ENCODE assay signal across 9 cellular contexts in the genomic region with DNA sequence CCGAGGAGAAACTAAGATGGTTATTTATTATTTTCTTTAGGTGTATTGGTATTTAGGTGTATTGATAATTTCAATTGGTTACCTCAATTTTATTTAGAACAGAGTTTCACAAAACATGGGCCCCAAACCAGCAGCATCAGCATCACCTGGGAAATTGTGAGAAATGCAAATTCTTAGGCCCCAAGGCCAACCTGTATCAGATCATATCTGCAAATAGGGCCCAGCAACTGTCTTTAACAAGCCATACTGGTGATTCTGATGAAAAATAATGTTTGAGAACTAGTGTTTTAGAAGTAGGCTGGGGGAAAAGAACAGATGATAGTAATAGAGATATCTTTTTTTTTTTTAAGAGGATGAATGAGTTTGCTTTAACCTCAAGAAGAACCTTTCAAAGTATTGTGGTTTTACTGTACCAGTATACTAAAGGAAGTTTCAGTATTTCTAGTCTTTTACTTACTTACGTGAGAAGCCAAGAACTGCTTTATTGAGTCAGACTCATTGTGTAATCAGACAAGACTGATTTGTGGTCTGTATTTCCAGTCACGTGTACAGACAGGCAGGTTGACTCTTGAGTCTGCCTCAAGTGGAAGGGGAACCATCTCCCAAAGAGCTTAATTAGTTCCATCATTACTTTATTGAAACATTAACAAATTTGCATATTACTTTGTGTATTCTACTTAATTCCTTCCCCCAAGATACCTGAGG.
DNase-seq lines count a peak whose midpoint lies in the region; ATAC-seq and TF ChIP-seq lines count a peak whose summit lies in the region.
"Had no signal": no experiment of that assay in that cellular context is flagged by ENCODE, and none has a peak within 500 bp of the region (broad histone marks: within the 10 kb centered on the region; RNA-seq: fewer than 3 reads in every experiment).

No MANE protein-coding gene starts in this region.

- no peak for TF ChIP-seq RAD21 in Ishikawa (IDR thresholded peaks at IDR 0.05; ENCODE audit: low read depth)

- H2AFZ ChIP-seq in neural progenitor cell (replicated peaks): no peak overlapping the region

- H3K4me3 ChIP-seq in neural progenitor cell (no peak overlapping the region), thyroid gland (replicated peaks in 1 of 3) (no peak overlapping the region)

- H3K79me2 ChIP-seq in neural progenitor cell (ENCODE audit: low read depth): no peaks in the 10 kb centered on the region

- H3K9me3 Mint-ChIP-seq in neural progenitor cell: peaks cover 2% of the 10 kb centered on the region
- H3K9me3 Mint-ChIP-seq: stimulated activated naive CD8-positive, alpha-beta T cell treated with anti-CD3 and anti-CD28 coated beads, Interleukin-15, Interleukin-2, amounts not matched to agents 100 ng/mL and 50 ng/mL, for 24 hours had no signal

- no peaks in the 10 kb centered on the region for H3K4me1 Mint-ChIP-seq in neural progenitor cell

- ATAC-seq in GM18498 (IDR thresholded peaks at IDR 0.05; ENCODE audit: unreplicated experiment) (peak; percentile 92), GM21576 (IDR thresholded peaks at IDR 0.05; ENCODE audit: unreplicated experiment) (peak; percentile 99), left ventricle myocardium superior (no peak)

- H3K27me3 ChIP-seq in neural progenitor cell: no peaks in the 10 kb centered on the region
- H3K27me3 ChIP-seq in thyroid gland: no peaks in the 10 kb centered on the region

- no peak overlapping the region for H3K9ac ChIP-seq in neural progenitor cell

- no peaks in the 10 kb centered on the region for H4K20me1 ChIP-seq in neural progenitor cell (ENCODE audit: low read depth)

- no peak for TF ChIP-seq EP300 in Ishikawa (IDR thresholded peaks at IDR 0.05; ENCODE audit: borderline replicate concordance)

- peak; percentile 97 for DNase-seq in amniotic epithelial cell (ENCODE audit: low read depth)
- DNase-seq in neural progenitor cell (ENCODE audit: low spot score): no peak
- DNase-seq in thyroid gland: no peak
- DNase-seq in ACHN: no peak
- DNase-seq in left ventricle myocardium superior: no peak

- no peak overlapping the region for H3K4me3 Mint-ChIP-seq in neural progenitor cell
- H3K4me3 Mint-ChIP-seq: stimulated activated naive CD8-positive, alpha-beta T cell treated with anti-CD3 and anti-CD28 coated beads, Interleukin-15, Interleukin-2, amounts not matched to agents 100 ng/mL and 50 ng/mL, for 24 hours had no signal

- no peaks in the 10 kb centered on the region for H3K4me1 ChIP-seq in neural progenitor cell
- H3K4me1 ChIP-seq in thyroid gland: no peaks in the 10 kb centered on the region

- H3F3A ChIP-seq in neural progenitor cell (ENCODE audit: low read depth): no peaks in the 10 kb centered on the region

- TF ChIP-seq CTCF in neural progenitor cell (IDR thresholded peaks at IDR 0.05) (no peak), thyroid gland (IDR thresholded peaks at IDR 0.05) (no peak)

- H3K36me3 Mint-ChIP-seq in neural progenitor cell: no peaks in the 10 kb centered on the region

- no peaks in the 10 kb centered on the region for H3K27me3 Mint-ChIP-seq in neural progenitor cell (ENCODE audit: insufficient read depth, low read depth)

- in situ Hi-C loops in ACHN (cut with HindIII; ENCODE audit: low pct_ligation_motif_present, low pct_unique_long_range_greater_than_20kb, low sequenced_read_pairs): no loop called here

- H3K36me3 ChIP-seq in neural progenitor cell (no peaks in the 10 kb centered on the region), thyroid gland (no peaks in the 10 kb centered on the region)

- H3K27ac ChIP-seq in neural progenitor cell (no peak overlapping the region), thyroid gland (no peak overlapping the region)

- intact Hi-C loops in thyroid gland (cut with DNase I) (no loop called here), left ventricle myocardium superior (cut with micrococcal nuclease) (no loop called here)

- no peaks in the 10 kb centered on the region for H3K9me3 ChIP-seq in neural progenitor cell (ENCODE audit: low read depth)
- H3K9me3 ChIP-seq in thyroid gland: no peaks in the 10 kb centered on the region

- TF ChIP-seq POLR2A in thyroid gland (IDR thresholded peaks at IDR 0.05): no peak

- WGBS in thyroid gland, 2 donors: 67 to 72% methylated on average over 3 of the region's 3 CpGs

- H3K4me2 ChIP-seq in neural progenitor cell: no peak overlapping the region

- no peak overlapping the region for H3K27ac Mint-ChIP-seq in neural progenitor cell
- H3K27ac Mint-ChIP-seq: stimulated activated naive CD8-positive, alpha-beta T cell treated with anti-CD3 and anti-CD28 coated beads, Interleukin-15, Interleukin-2, amounts not matched to agents 100 ng/mL and 50 ng/mL, for 24 hours had no signal

TF ChIP-seq in Ishikawa, 13 proteins besides CTCF, POLR2A, EP300 and RAD21:
- TF ChIP-seq, protein P1, sequence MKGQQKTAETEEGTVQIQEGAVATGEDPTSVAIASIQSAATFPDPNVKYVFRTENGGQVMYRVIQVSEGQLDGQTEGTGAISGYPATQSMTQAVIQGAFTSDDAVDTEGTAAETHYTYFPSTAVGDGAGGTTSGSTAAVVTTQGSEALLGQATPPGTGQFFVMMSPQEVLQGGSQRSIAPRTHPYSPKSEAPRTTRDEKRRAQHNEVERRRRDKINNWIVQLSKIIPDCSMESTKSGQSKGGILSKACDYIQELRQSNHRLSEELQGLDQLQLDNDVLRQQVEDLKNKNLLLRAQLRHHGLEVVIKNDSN (IDR thresholded peaks at IDR 0.05): peak; percentile 88
- no peak for TF ChIP-seq FOXM1 (IDR thresholded peaks at IDR 0.05; ENCODE audit: borderline replicate concordance, low read depth)
- peak; percentile 92 for TF ChIP-seq CEBPB (IDR thresholded peaks at IDR 0.05)
- no peak for TF ChIP-seq TCF12 (IDR thresholded peaks at IDR 0.05; ENCODE audit: low read depth)
TF ChIP-seq in Ishikawa: peak in this region for 2.
